Comparison of ENCODE assay signal across 8 cellular contexts in genomic region chr13:20903164-20903475, GRCh38. TPM values are rescaled to one million over a fixed set of nuclear protein-coding genes. Genes with fewer than 3 reads are reported as not detected.
DNase-seq lines count a peak whose midpoint lies in the region; ATAC-seq and TF ChIP-seq lines count a peak whose summit lies in the region.

No MANE protein-coding gene starts in this region.

- peaks cover 0 to 24% (median 15%) of the 10 kb centered on the region in 12 donors for H3K4me1 ChIP-seq in heart left ventricle
- no peaks in the 10 kb centered on the region for H3K4me1 ChIP-seq in urinary bladder (ENCODE audit: insufficient read depth)

- TF ChIP-seq CTCF in heart left ventricle (IDR thresholded peaks at IDR 0.05) (no peak), MCF 10A (IDR thresholded peaks at IDR 0.05; ENCODE audit: unreplicated experiment) (no peak)

- no peaks in the 10 kb centered on the region for H3K9me3 ChIP-seq in heart left ventricle

- ATAC-seq in heart left ventricle (no peak), left cardiac atrium (no peak), HG02678 (IDR thresholded peaks at IDR 0.05; ENCODE audit: unreplicated experiment) (no peak)

- BruUV-seq in MCF 10A (replicated peaks; lab: Mats Ljungman, UMichigan): no TSS peak

- H3K27me3 ChIP-seq in heart left ventricle: no peaks in the 10 kb centered on the region

- WGBS in heart left ventricle, 4 donors: 15 to 27% (median 25%) methylated on average over 14 of the region's 14 CpGs
- WGBS in urinary bladder: 12% methylated on average over 14 of the region's 14 CpGs

- intact Hi-C loops in heart left ventricle (cut with DNase I) (loop anchor here in 2 of 10 donors (2.0 to 5.0 kb wide), 4 partner anchors 56 to 336 kb away; partner anchors contain the start of genes EEF1AKMT1 (in 1 of the 2) and IFT88 (in 1 of the 2)), left cardiac atrium (cut with DNase I) (no loop called here), MCF 10A (cut with micrococcal nuclease) (no loop called here)

- peaks cover 0 to 17% (median 5%) of the 10 kb centered on the region in 9 donors for H3K36me3 ChIP-seq in heart left ventricle
- H3K36me3 ChIP-seq in urinary bladder (ENCODE audit: insufficient read depth): no peaks in the 10 kb centered on the region

- H3K4me3 Mint-ChIP-seq in MCF 10A (ENCODE audit: unreplicated experiment): peak overlapping the region; percentile 94

- no peaks in the 10 kb centered on the region for H3K9me3 Mint-ChIP-seq in MCF 10A (ENCODE audit: unreplicated experiment)

- no peak for TF ChIP-seq POLR2A in heart left ventricle (IDR thresholded peaks at IDR 0.05)

- no peak for DNase-seq in heart left ventricle
- no peak for DNase-seq in left cardiac atrium
- DNase-seq in MCF 10A (ENCODE audit: unreplicated experiment): no peak
- DNase-seq in mesenteric fat pad (ENCODE audit: low spot score): peak; percentile 30
- DNase-seq in NCI-H1930 (lab: John Stamatoyannopoulos, UW): no peak
- no peak for DNase-seq in middle frontal gyrus (ENCODE audit: extremely low spot score, low spot score)

- H3K27me3 Mint-ChIP-seq in MCF 10A (ENCODE audit: insufficient read depth, unreplicated experiment): no peaks in the 10 kb centered on the region

- peak overlapping the region; percentile 94 for H3K27ac Mint-ChIP-seq in MCF 10A (ENCODE audit: low read depth, unreplicated experiment)

- H3K36me3 Mint-ChIP-seq in MCF 10A (ENCODE audit: insufficient read depth, unreplicated experiment): peaks cover 13% of the 10 kb centered on the region

- peak overlapping the region; percentile 86 to 97 (median 92) for H3K27ac ChIP-seq in heart left ventricle
- peak overlapping the region; percentile 84 for H3K27ac ChIP-seq in urinary bladder (ENCODE audit: low read depth)

- H3K4me3 ChIP-seq in heart left ventricle: peak overlapping the region; percentile 72 to 99 (median 92)
- H3K4me3 ChIP-seq in urinary bladder (ENCODE audit: low read depth, low read length): peak overlapping the region; percentile 93

- CTCF ChIA-PET in MCF 10A (lab: Yijun Ruan, JAX): interaction anchor here (0.9 kb wide), 1 partner anchor 9 kb away, joined by 3 read pairs; no protein-coding TSS in a partner anchor

- peaks cover 5% of the 10 kb centered on the region for H3K4me1 Mint-ChIP-seq in MCF 10A (ENCODE audit: insufficient read depth, unreplicated experiment)

- POLR2A ChIA-PET in MCF 10A (lab: Yijun Ruan, JAX): interaction anchor here (0.6 to 2.8 kb wide), 12 partner anchors 8 to 711 kb away, joined by 3 to 16 read pairs (median 6); partner anchors contain the start of gene EEF1AKMT1

RNA-seq across cellular contexts. Expression of gene XPO4, which starts 0.6 kb away (rescaled TPM):
- total RNA-seq in heart left ventricle (10 to 100 TPM; 18.5 to 53.7 (median 28.4) TPM), left cardiac atrium (10 to 100 TPM in 1 of 2 donors, 1 to 10 TPM in 1; 7.8 to 12.1 TPM), MCF 10A (2022) (22.5 and 25.8 TPM in 2 replicates), mesenteric fat pad (13.1 TPM), urinary bladder (42.9 TPM)
- polyA plus RNA-seq in heart left ventricle (1 to 10 TPM; 4.8 to 6.8 TPM), urinary bladder (6.2 TPM)
